In the genomic region with DNA sequence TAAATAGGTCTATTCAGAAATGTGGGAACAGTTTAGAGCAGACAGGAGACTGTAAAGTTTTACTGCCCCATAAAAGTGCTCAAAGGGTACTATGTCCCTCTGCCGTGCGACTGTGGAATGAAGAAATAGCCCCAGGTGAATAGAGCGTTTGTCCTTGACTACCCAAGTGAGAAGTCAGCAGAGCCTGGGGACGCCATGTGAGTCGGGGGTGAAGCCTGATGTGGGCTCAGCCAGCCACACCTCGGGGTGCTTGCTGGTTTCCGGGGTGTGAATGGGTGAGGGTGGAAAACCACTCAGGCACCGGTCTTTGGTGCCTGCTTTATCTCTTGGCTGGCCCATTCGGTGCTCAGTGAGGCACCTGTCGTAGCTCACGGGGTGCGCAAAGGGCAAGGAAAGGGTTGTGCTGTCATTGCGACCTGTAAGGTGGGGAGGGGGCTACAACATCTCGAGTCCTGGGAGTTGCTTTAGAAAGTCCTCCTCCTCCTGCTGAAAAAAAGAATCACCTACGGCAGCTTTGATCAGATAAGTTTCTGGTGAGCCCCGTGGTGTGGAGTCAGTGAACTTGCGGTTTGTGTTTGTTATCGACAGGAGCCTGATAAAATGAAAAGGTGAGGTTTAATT, we compare ENCODE assay signal across 8 cellular contexts. TPM values are rescaled to one million over a fixed set of nuclear protein-coding genes. Genes with fewer than 3 reads are reported as not detected.
A peak's percentile ranks its signal among the peaks of the same experiment; 100 is the strongest.
DNase-seq lines count a peak whose midpoint lies in the region; ATAC-seq and TF ChIP-seq lines count a peak whose summit lies in the region.

No MANE protein-coding gene starts in this region.

- DNase-seq in AG04450 (ENCODE audit: low read depth, low spot score) (no peak), HEK293T (ENCODE audit: extremely low spot score) (peak; percentile 36), germinal center (ENCODE audit: low spot score) (peak; percentile 59), ecto neural progenitor cell (ENCODE audit: low spot score) (no peak), amniotic stem cell (lab: John Stamatoyannopoulos, UW) (no peak)
- DNase-seq in activated CD4-positive, alpha-beta T cell treated with anti-CD3 and anti-CD28 coated beads, Interleukin-2, amount 50 U/mL, for 1 hour = peak; percentile 43
- peak; percentile 13 for DNase-seq in stimulated activated CD4-positive, alpha-beta T cell treated with anti-CD3 and anti-CD28 coated beads, Interleukin-4, amount 100 ng/mL, for 1 hour

- TF ChIP-seq CTCF in AG04450 (IDR thresholded peaks at IDR 0.05; ENCODE audit: low read depth, low read length) = no peak

- no peak for ATAC-seq in HG03025 (IDR thresholded peaks at IDR 0.05; ENCODE audit: low FRiP score, unreplicated experiment)

- POLR2A ChIA-PET in AG04450 (lab: Yijun Ruan, JAX) (interaction anchor here (1.1 to 1.5 kb wide), 2 partner anchors 18 to 23 kb away, joined by 3 to 4 read pairs; no protein-coding TSS in a partner anchor), HEK293T (lab: Yijun Ruan, JAX) (interaction anchor here (0.6 to 2.2 kb wide), 6 partner anchors 8 to 44 kb away, joined by 3 to 18 read pairs (median 6); no protein-coding TSS in a partner anchor)

- CTCF ChIA-PET in AG04450 (lab: Charles Lee) (interaction anchor here (0.9 kb wide), 1 partner anchor 77 kb away, joined by 3 read pairs; no protein-coding TSS in a partner anchor), HEK293T (lab: Yijun Ruan, JAX) (interaction anchor here (0.6 to 4.1 kb wide), 8 partner anchors 8 to 122 kb away, joined by 3 to 17 read pairs (median 3); no protein-coding TSS in a partner anchor)

- H3K9me3 ChIP-seq in AG04450 (ENCODE audit: control insufficient read depth, insufficient read depth, low read length) = no peaks in the 10 kb centered on the region

- no peak overlapping the region for H3K27ac ChIP-seq in AG04450 (ENCODE audit: low read depth, low read length)

- no peaks in the 10 kb centered on the region for H3K27me3 ChIP-seq in AG04450 (ENCODE audit: control insufficient read depth, insufficient read depth, low read length)

- H3K4me3 ChIP-seq in AG04450 (ENCODE audit: low read depth, low read length) = peak overlapping the region; percentile 48

TF ChIP-seq in HEK293T, 16 proteins besides CTCF, POLR2A, EP300 and RAD21:
- no peak for TF ChIP-seq FOXA1 (IDR thresholded peaks at IDR 0.05)
- peak; percentile 51; the same call in 1 of the 2 replicates for TF ChIP-seq CTBP1 (IDR thresholded peaks at IDR 0.05; ENCODE audit: borderline replicate concordance)
- TF ChIP-seq L3MBTL2 (conservative IDR thresholded peaks at IDR 0.05) = no peak
- TF ChIP-seq ZNF384 (IDR thresholded peaks at IDR 0.05) = no peak
- no peak for TF ChIP-seq NFRKB (IDR thresholded peaks at IDR 0.05)
- no peak for TF ChIP-seq HDGF (IDR thresholded peaks at IDR 0.05; ENCODE audit: borderline replicate concordance)
- TF ChIP-seq, protein P1, sequence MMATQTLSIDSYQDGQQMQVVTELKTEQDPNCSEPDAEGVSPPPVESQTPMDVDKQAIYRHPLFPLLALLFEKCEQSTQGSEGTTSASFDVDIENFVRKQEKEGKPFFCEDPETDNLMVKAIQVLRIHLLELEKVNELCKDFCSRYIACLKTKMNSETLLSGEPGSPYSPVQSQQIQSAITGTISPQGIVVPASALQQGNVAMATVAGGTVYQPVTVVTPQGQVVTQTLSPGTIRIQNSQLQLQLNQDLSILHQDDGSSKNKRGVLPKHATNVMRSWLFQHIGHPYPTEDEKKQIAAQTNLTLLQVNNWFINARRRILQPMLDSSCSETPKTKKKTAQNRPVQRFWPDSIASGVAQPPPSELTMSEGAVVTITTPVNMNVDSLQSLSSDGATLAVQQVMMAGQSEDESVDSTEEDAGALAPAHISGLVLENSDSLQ (IDR thresholded peaks at IDR 0.05) = no peak
- no peak; the same call in none of the 2 replicates for TF ChIP-seq ARNT (IDR thresholded peaks at IDR 0.05)

RNA-seq across cellular contexts. Expression of a gene that starts 0.9 kb away (rescaled TPM):
- 30.4 and 31.3 TPM in 2 replicates for polyA plus RNA-seq in AG04450 (2011; rRNA removed)
- polyA minus RNA-seq in AG04450 (2011; rRNA and poly(A)+ RNA removed) = 102 and 131 TPM in 2 replicates

Comparison
In these comparisons a context has a peak if more than half of its experiments do, and no peak if none do; other contexts are left out.
1. DNase-seq: peak in HEK293T (single experiment), activated CD4-positive, alpha-beta T cell treated with anti-CD3 and anti-CD28 coated beads, Interleukin-2, amount 50 U/mL, for 1 hour (single experiment), germinal center (single experiment) and stimulated activated CD4-positive, alpha-beta T cell treated with anti-CD3 and anti-CD28 coated beads, Interleukin-4, amount 100 ng/mL, for 1 hour (single experiment); none in AG04450 (single experiment), ecto neural progenitor cell (single experiment) and amniotic stem cell (single experiment).